ENCODE assay signal across 8 cellular contexts in the genomic region with DNA sequence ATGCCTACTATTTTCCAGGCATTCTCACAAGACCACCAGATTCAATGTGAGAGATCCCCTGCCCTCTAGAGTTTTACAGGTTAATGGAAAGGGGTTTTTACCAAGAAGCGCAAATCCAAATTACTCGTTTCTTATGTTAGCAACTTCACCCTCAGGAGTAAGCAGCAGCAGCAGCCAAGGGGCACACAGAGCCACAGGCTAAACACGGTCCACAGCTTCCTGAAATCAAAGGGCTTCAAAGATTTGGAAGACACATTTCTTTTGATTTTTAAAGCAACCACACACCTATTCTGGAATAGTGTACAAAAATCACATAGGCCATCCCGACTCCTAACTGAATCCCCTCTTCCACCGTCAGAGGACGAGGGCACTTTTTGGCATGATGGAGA.
A peak's percentile ranks its signal among the peaks of the same experiment; 100 is the strongest.
DNase-seq lines count a peak whose midpoint lies in the region; ATAC-seq and TF ChIP-seq lines count a peak whose summit lies in the region.

No MANE protein-coding gene starts in this region.

- H3K4me1 ChIP-seq in CD4-positive, CD25-positive, alpha-beta regulatory T cell (ENCODE audit: control insufficient read depth, insufficient read depth, low read length, poor library complexity, severe bottlenecking) = peaks cover 63% of the 10 kb centered on the region
- H3K4me1 ChIP-seq in OCI-LY3 (ENCODE audit: low read length) = peaks cover 55% of the 10 kb centered on the region
- H3K4me1 ChIP-seq in effector memory CD4-positive, alpha-beta T cell (ENCODE audit: control insufficient read depth, insufficient read depth, low read length, poor library complexity, severe bottlenecking) = peaks cover 52% of the 10 kb centered on the region

- no peaks in the 10 kb centered on the region for H3K36me3 Mint-ChIP-seq in CD4-positive, CD25-positive, alpha-beta regulatory T cell
- H3K36me3 Mint-ChIP-seq in progenitor cell of endocrine pancreas (ENCODE audit: insufficient read depth) = no peaks in the 10 kb centered on the region

- H3K27ac Mint-ChIP-seq in CD4-positive, CD25-positive, alpha-beta regulatory T cell = peak overlapping the region; percentile 96 to 100 (median 98)
- H3K27ac Mint-ChIP-seq in progenitor cell of endocrine pancreas = peak overlapping the region; percentile 73

- H3K4me3 Mint-ChIP-seq in CD4-positive, CD25-positive, alpha-beta regulatory T cell = peak overlapping the region; percentile 84 to 91 (median 88)
- no peak overlapping the region for H3K4me3 Mint-ChIP-seq in progenitor cell of endocrine pancreas (ENCODE audit: low read depth)

- H3K79me2 ChIP-seq in OCI-LY3 (ENCODE audit: low read length) = no peaks in the 10 kb centered on the region

- no peak for ATAC-seq in CD4-positive, CD25-positive, alpha-beta regulatory T cell (ENCODE audit: low read depth in 2 of 2)
- ATAC-seq in GM19035 (IDR thresholded peaks at IDR 0.05; ENCODE audit: unreplicated experiment) = no peak

- peak overlapping the region; percentile 56 for H3K4me3 ChIP-seq in CD4-positive, CD25-positive, alpha-beta regulatory T cell (ENCODE audit: low read depth, low read length)
- no peak overlapping the region for H3K4me3 ChIP-seq in OCI-LY3 (ENCODE audit: low read length)
- H3K4me3 ChIP-seq in effector memory CD4-positive, alpha-beta T cell (ENCODE audit: insufficient read depth, low read depth, low read length, poor library complexity, severe bottlenecking) = peak overlapping the region; percentile 16

- H3K9me3 ChIP-seq in CD4-positive, CD25-positive, alpha-beta regulatory T cell (ENCODE audit: control insufficient read depth in 2 of 2, low read length in 2 of 2) = no peaks in the 10 kb centered on the region
- H3K9me3 ChIP-seq in OCI-LY3 (ENCODE audit: insufficient read depth, low read length) = no peaks in the 10 kb centered on the region
- H3K9me3 ChIP-seq in effector memory CD4-positive, alpha-beta T cell (ENCODE audit: control insufficient read depth, low read length) = no peaks in the 10 kb centered on the region

- peaks cover 6% of the 10 kb centered on the region for H3K27me3 Mint-ChIP-seq in CD4-positive, CD25-positive, alpha-beta regulatory T cell
- peaks cover 12% of the 10 kb centered on the region for H3K27me3 Mint-ChIP-seq in progenitor cell of endocrine pancreas

- H3K9me3 Mint-ChIP-seq in CD4-positive, CD25-positive, alpha-beta regulatory T cell = no peaks in the 10 kb centered on the region
- no peaks in the 10 kb centered on the region for H3K9me3 Mint-ChIP-seq in progenitor cell of endocrine pancreas (ENCODE audit: low read depth)

- H3K9ac ChIP-seq in OCI-LY3 (ENCODE audit: low read length) = peak overlapping the region; percentile 69; the same call in 1 of the 2 replicates

- TF ChIP-seq CTCF in OCI-LY3 (IDR thresholded peaks at IDR 0.05; ENCODE audit: low read depth, low read length) (no peak), progenitor cell of endocrine pancreas (IDR thresholded peaks at IDR 0.05; ENCODE audit: unreplicated experiment) (no peak)

- no peaks in the 10 kb centered on the region for H3K27me3 ChIP-seq in CD4-positive, CD25-positive, alpha-beta regulatory T cell (ENCODE audit: control insufficient read depth, insufficient read depth, low read length)
- no peaks in the 10 kb centered on the region for H3K27me3 ChIP-seq in OCI-LY3 (ENCODE audit: low read depth, low read length)
- no peaks in the 10 kb centered on the region for H3K27me3 ChIP-seq in effector memory CD4-positive, alpha-beta T cell (replicated peaks; ENCODE audit: control insufficient read depth, insufficient read depth, low read length, poor library complexity, severe bottlenecking)

- no peak overlapping the region for H2AFZ ChIP-seq in OCI-LY3 (ENCODE audit: low read depth, low read length)

- no peak for DNase-seq in CD4-positive, CD25-positive, alpha-beta regulatory T cell
- no peak for DNase-seq in effector memory CD4-positive, alpha-beta T cell
- DNase-seq in progenitor cell of endocrine pancreas (ENCODE audit: low spot score, unreplicated experiment) = no peak
- DNase-seq in C1 segment of cervical spinal cord (lab: John Stamatoyannopoulos, UW) = no peak
- no peak for DNase-seq in glomerular visceral epithelial cell (ENCODE audit: extremely low spot score)
- no peak for DNase-seq in NCI-H748 treated with DMSO at 0.1 percent for 48 hours (lab: John Stamatoyannopoulos, UW)

- H3K4me2 ChIP-seq in OCI-LY3 (ENCODE audit: low read length) = peak overlapping the region; percentile 74

- peaks cover 15 to 67% (median 39%) of the 10 kb centered on the region in 4 donors for H3K4me1 Mint-ChIP-seq in CD4-positive, CD25-positive, alpha-beta regulatory T cell
- H3K4me1 Mint-ChIP-seq in progenitor cell of endocrine pancreas (ENCODE audit: low read depth) = peaks cover 41% of the 10 kb centered on the region

- H3K36me3 ChIP-seq in CD4-positive, CD25-positive, alpha-beta regulatory T cell (ENCODE audit: control insufficient read depth, insufficient read depth, low read length) = no peaks in the 10 kb centered on the region
- no peaks in the 10 kb centered on the region for H3K36me3 ChIP-seq in OCI-LY3 (replicated peaks; ENCODE audit: low read depth, low read length)
- no peaks in the 10 kb centered on the region for H3K36me3 ChIP-seq in effector memory CD4-positive, alpha-beta T cell (ENCODE audit: control insufficient read depth, insufficient read depth, low read length)

- no peaks in the 10 kb centered on the region for H4K20me1 ChIP-seq in OCI-LY3 (ENCODE audit: insufficient read depth, low read length)

- H3K27ac ChIP-seq in CD4-positive, CD25-positive, alpha-beta regulatory T cell (ENCODE audit: insufficient read depth, low read length, poor library complexity, severe bottlenecking) = peak overlapping the region; percentile 97
- peak overlapping the region; percentile 66; the same call in 1 of the 2 replicates for H3K27ac ChIP-seq in OCI-LY3 (ENCODE audit: low read length)
- H3K27ac ChIP-seq in effector memory CD4-positive, alpha-beta T cell (ENCODE audit: insufficient read depth, low read length, poor library complexity, severe bottlenecking) = peak overlapping the region; percentile 98
